In genomic region chr16:50743575-50744225, GRCh38 we compare ENCODE assay signal across 12 cellular contexts. TPM values are rescaled to one million over a fixed set of nuclear protein-coding genes. Genes with fewer than 3 reads are reported as not detected.
DNase-seq lines count a peak whose midpoint lies in the region; ATAC-seq and TF ChIP-seq lines count a peak whose summit lies in the region.
"Had no signal": no experiment of that assay in that cellular context is flagged by ENCODE, and none has a peak within 500 bp of the region (broad histone marks: within the 10 kb centered on the region; RNA-seq: fewer than 3 reads in every experiment).

No MANE protein-coding gene starts in this region.

- H3K4me1 ChIP-seq in DND-41 (ENCODE audit: insufficient read depth, low read length) (peaks cover 58% of the 10 kb centered on the region), PC-9 (replicated peaks; ENCODE audit: insufficient read depth) (peaks cover 34% of the 10 kb centered on the region), esophagus muscularis mucosa (peaks cover 22 to 63% (median 59%) of the 10 kb centered on the region in 4 donors)

- no peaks in the 10 kb centered on the region for H4K20me1 ChIP-seq in DND-41 (ENCODE audit: insufficient read depth, low read length)
- no peaks in the 10 kb centered on the region for H4K20me1 ChIP-seq in PC-9 (ENCODE audit: insufficient read depth)

- H3K36me3 ChIP-seq in DND-41 (ENCODE audit: insufficient read depth, low read length), result 0 out of 2 replicates have a peak, but pooled peaks cover 4% of the 10 kb centered on the region
- H3K36me3 ChIP-seq in PC-9 (ENCODE audit: low read depth), result no peaks in the 10 kb centered on the region
- peaks cover 0 to 6% (median 0%) of the 10 kb centered on the region in 4 donors for H3K36me3 ChIP-seq in esophagus muscularis mucosa
- H3K36me3 ChIP-seq: uterus had no signal

- peaks cover 24% of the 10 kb centered on the region for H3F3A ChIP-seq in PC-9 (ENCODE audit: insufficient read depth, low read depth)

- H3K9me2 ChIP-seq in PC-9 (ENCODE audit: insufficient read depth), result no peaks in the 10 kb centered on the region; the same call in 1 of the 2 replicates

- H3K27ac ChIP-seq in DND-41 (ENCODE audit: low read length) (no peak overlapping the region), PC-9 (no peak overlapping the region), esophagus muscularis mucosa (replicated peaks in 1 of 4) (peak overlapping the region; percentile 91 to 96 (median 94))

- H2AFZ ChIP-seq in DND-41 (ENCODE audit: low read depth, low read length), result no peak overlapping the region
- H2AFZ ChIP-seq in PC-9, result no peak overlapping the region

- TF ChIP-seq CTCF in DND-41 (IDR thresholded peaks at IDR 0.05; ENCODE audit: borderline replicate concordance, extremely low read depth, low read length, poor library complexity, severe bottlenecking) (no peak), PC-9 (conservative IDR thresholded peaks at IDR 0.05) (no peak), esophagus muscularis mucosa (IDR thresholded peaks at IDR 0.05) (no peak)

- ATAC-seq in DND-41 (ENCODE audit: insufficient read depth, low read depth) (no peak), HG03439 (IDR thresholded peaks at IDR 0.05; ENCODE audit: unreplicated experiment) (no peak), HG03045 (IDR thresholded peaks at IDR 0.05; ENCODE audit: unreplicated experiment) (no peak)

- H3K9me3 ChIP-seq in DND-41 (ENCODE audit: insufficient read depth, low read length, severe bottlenecking) (no peaks in the 10 kb centered on the region), PC-9 (ENCODE audit: insufficient read depth, low read depth) (no peaks in the 10 kb centered on the region), esophagus muscularis mucosa (no peaks in the 10 kb centered on the region)
- H3K9me3 ChIP-seq: uterus had no signal

- peak overlapping the region; percentile 73; the same call in 1 of the 2 replicates for H3K9ac ChIP-seq in DND-41 (ENCODE audit: low read depth, low read length)

- H3K79me2 ChIP-seq in DND-41 (ENCODE audit: insufficient read depth, low read length), result peaks cover 7% of the 10 kb centered on the region; the same call in 1 of the 2 replicates
- no peaks in the 10 kb centered on the region for H3K79me2 ChIP-seq in PC-9 (ENCODE audit: low read depth)

- 56% methylated on average over 3 of the region's 3 CpGs for WGBS in esophagus muscularis mucosa

- H3K4me2 ChIP-seq in DND-41 (ENCODE audit: insufficient read depth, low read length), result peak overlapping the region; percentile 91
- H3K4me2 ChIP-seq in PC-9, result peak overlapping the region; percentile 92

- POLR2A ChIA-PET in PC-9 (lab: Charles Lee; ENCODE audit: unreplicated experiment), result no interaction called here

- intact Hi-C loops in PC-9 (cut with micrococcal nuclease; ENCODE audit: unreplicated experiment) (loop anchor here (10.0 kb wide), 1 partner anchor 199 kb away; the partner anchor contains the start of gene NKD1), esophagus muscularis mucosa (cut with DNase I) (loop anchor here (5.0 to 10.0 kb wide), 2 partner anchors 49 to 376 kb away; partner anchors contain the start of genes BRD7 and NOD2)

- TF ChIP-seq POLR2A in esophagus muscularis mucosa (IDR thresholded peaks at IDR 0.05; ENCODE audit: low read depth), result no peak

- H3K4me3 ChIP-seq in DND-41 (ENCODE audit: low read depth in 1 of 2, low read length in 2 of 2) (no peak overlapping the region; a peak in 1 of 4 replicates), PC-9 (no peak overlapping the region), esophagus muscularis mucosa (peak overlapping the region in 2 of 4 donors; percentile 99)

- no peak for TF ChIP-seq EP300 in esophagus muscularis mucosa (IDR thresholded peaks at IDR 0.05)

- no peak for DNase-seq in DND-41
- DNase-seq in PC-9, result no peak
- DNase-seq in esophagus muscularis mucosa (ENCODE audit: extremely low spot score), result no peak
- DNase-seq in pons (ENCODE audit: low spot score), result peak; percentile 70
- DNase-seq in COLO829 (ENCODE audit: low spot score), result no peak
- DNase-seq in NCI-H128 (lab: John Stamatoyannopoulos, UW; ENCODE audit: unreplicated experiment), result no peak
- DNase-seq: activated CD4-positive, alpha-beta T cell treated with anti-CD3 and anti-CD28 coated beads, Interleukin-2, amount 50 U/mL, for 1 hour; GDM1; GOT3; uterus had no signal

- CTCF ChIA-PET in PC-9 (lab: Charles Lee), result interaction anchor here (0.6 to 1.2 kb wide), 2 partner anchors 23 to 75 kb away, joined by 3 to 14 read pairs; no protein-coding TSS in a partner anchor

- no peaks in the 10 kb centered on the region for H3K27me3 ChIP-seq in DND-41 (ENCODE audit: insufficient read depth, low read length, poor library complexity)
- no peaks in the 10 kb centered on the region for H3K27me3 ChIP-seq in PC-9 (ENCODE audit: insufficient read depth, low read depth)
- no peaks in the 10 kb centered on the region for H3K27me3 ChIP-seq in esophagus muscularis mucosa
- H3K27me3 ChIP-seq: uterus had no signal

- BruUV-seq in PC-9 (replicated peaks; lab: Mats Ljungman, UMichigan), result TSS peak; percentile 44

RNA-seq across cellular contexts. Expression of gene CYLD, which starts 1.8 kb away (rescaled TPM):
- total RNA-seq in PC-9 (2021) (12.6 and 19.0 TPM in 2 replicates), esophagus muscularis mucosa (10 to 100 TPM; 40.1 to 46.4 (median 40.8) TPM)

RNA-seq across cellular contexts. Expression of gene NOD2, which starts 50.3 kb away (rescaled TPM):
- 0.70 and 0.75 TPM in 2 replicates for total RNA-seq in PC-9 (2021)
- 1 to 10 TPM; 1.2 to 6.0 (median 2.5) TPM for total RNA-seq in esophagus muscularis mucosa

Comparison
In these comparisons a context has a peak if more than half of its experiments do, and no peak if none do; other contexts are left out.
1. H3K27ac ChIP-seq: peak in esophagus muscularis mucosa (4 of 4); none in DND-41 (single experiment) and PC-9 (single experiment).